ENCODE assay signal across 11 cellular contexts in genomic region chr2:161078211-161078539, GRCh38.
DNase-seq lines count a peak whose midpoint lies in the region; ATAC-seq, FAIRE-seq and TF ChIP-seq lines count a peak whose summit lies in the region.
"Had no signal": no experiment of that assay in that cellular context is flagged by ENCODE, and none has a peak within 500 bp of the region (broad histone marks: within the 10 kb centered on the region; RNA-seq: fewer than 3 reads in every experiment).

No MANE protein-coding gene starts in this region.

- H3K36me3 ChIP-seq in heart left ventricle, result no peaks in the 10 kb centered on the region
- no peaks in the 10 kb centered on the region for H3K36me3 ChIP-seq in NT2/D1 (ENCODE audit: insufficient read depth, insufficient read length, low read length)
- no peaks in the 10 kb centered on the region for H3K36me3 ChIP-seq in endothelial cell of umbilical vein (ENCODE audit: control insufficient read depth in 2 of 2, extremely low read depth in 1 of 2, insufficient read depth in 2 of 2, low read length in 2 of 2)
- H3K36me3 ChIP-seq in thymus (ENCODE audit: control insufficient read depth, insufficient read depth), result no peaks in the 10 kb centered on the region
- H3K36me3 ChIP-seq: neural progenitor cell had no signal

- H3K4me3 ChIP-seq in heart left ventricle, result no peak overlapping the region
- H3K4me3 ChIP-seq in NT2/D1 (ENCODE audit: insufficient read length, low read depth), result no peak overlapping the region
- no peak overlapping the region for H3K4me3 ChIP-seq in endothelial cell of umbilical vein (replicated peaks in 1 of 3; ENCODE audit: insufficient read depth in 1 of 3, low read depth in 1 of 3, low read length in 3 of 3)
- H3K4me3 ChIP-seq in thymus (ENCODE audit: low read length), result no peak overlapping the region
- H3K4me3 ChIP-seq: body of pancreas, neural progenitor cell had no signal

- peak overlapping the region; percentile 64 for H2AFZ ChIP-seq in endothelial cell of umbilical vein (ENCODE audit: low read depth, low read length)
- H2AFZ ChIP-seq: neural progenitor cell had no signal

- TF ChIP-seq CTCF in heart left ventricle (IDR thresholded peaks at IDR 0.05), result no peak
- TF ChIP-seq CTCF in endothelial cell of umbilical vein (IDR thresholded peaks at IDR 0.05; ENCODE audit: extremely low read depth in 1 of 2, insufficient read depth in 1 of 2, low read depth in 1 of 2, low read length in 2 of 2), result no peak
- no peak for TF ChIP-seq CTCF in GM10266 (IDR thresholded peaks at IDR 0.05; ENCODE audit: control insufficient read depth, insufficient read depth, low read depth, missing control alignments)

- H3K9me1 ChIP-seq in endothelial cell of umbilical vein (replicated peaks; ENCODE audit: control insufficient read depth, extremely low read depth, insufficient read depth, low read length), result no peaks in the 10 kb centered on the region

- no peaks in the 10 kb centered on the region for H3K27me3 ChIP-seq in heart left ventricle
- no peaks in the 10 kb centered on the region for H3K27me3 ChIP-seq in NT2/D1 (ENCODE audit: insufficient read depth, insufficient read length)
- no peaks in the 10 kb centered on the region for H3K27me3 ChIP-seq in endothelial cell of umbilical vein (ENCODE audit: control insufficient read depth in 2 of 2, insufficient read depth in 2 of 2, low read length in 2 of 2)
- H3K27me3 ChIP-seq in thymus (ENCODE audit: control insufficient read depth, insufficient read depth), result no peaks in the 10 kb centered on the region
- H3K27me3 ChIP-seq: body of pancreas, neural progenitor cell had no signal

- intact Hi-C loops in heart left ventricle (cut with DNase I) (no loop called here), Right ventricle myocardium inferior (cut with DNase I) (no loop called here), endothelial cell of umbilical vein (cut with micrococcal nuclease) (loop anchor here (5.0 to 10.0 kb wide), 3 partner anchors 663 to 871 kb away; no protein-coding TSS in a partner anchor)

- H4K20me1 ChIP-seq in endothelial cell of umbilical vein (replicated peaks; ENCODE audit: control insufficient read depth, extremely low read depth, insufficient read depth, low read length), result no peaks in the 10 kb centered on the region

- no peaks in the 10 kb centered on the region for H3K79me2 ChIP-seq in endothelial cell of umbilical vein (ENCODE audit: control insufficient read depth, insufficient read depth, low read length)

- H3K9ac ChIP-seq in NT2/D1 (ENCODE audit: insufficient read length, low read depth), result no peak overlapping the region
- peak overlapping the region; percentile 87 for H3K9ac ChIP-seq in endothelial cell of umbilical vein (replicated peaks; ENCODE audit: extremely low read depth, insufficient read depth, low read length)
- H3K9ac ChIP-seq: neural progenitor cell had no signal

- DNase-seq in heart left ventricle (no peak), Right ventricle myocardium inferior (ENCODE audit: missing footprints) (no peak), NT2/D1 (ENCODE audit: low read depth, low spot score) (peak; percentile 22), endothelial cell of umbilical vein (ENCODE audit: low read depth, low spot score) (no peak), GM10266 (ENCODE audit: extremely low spot score) (no peak), DMS153 (lab: John Stamatoyannopoulos, UW) (no peak), amniotic stem cell (lab: John Stamatoyannopoulos, UW) (no peak)
- DNase-seq: NCI-H510A treated with DMSO at 0.1 percent for 48 hours had no signal

- no peak for ATAC-seq in heart left ventricle
- ATAC-seq in Right ventricle myocardium inferior, result no peak
- ATAC-seq: body of pancreas had no signal

- H3K9me3 ChIP-seq in heart left ventricle (no peaks in the 10 kb centered on the region), NT2/D1 (ENCODE audit: insufficient read depth, low read length) (no peaks in the 10 kb centered on the region; the same call in 1 of the 2 replicates), endothelial cell of umbilical vein (replicated peaks; ENCODE audit: control insufficient read depth, insufficient read depth, low read length) (no peaks in the 10 kb centered on the region), thymus (ENCODE audit: control insufficient read depth) (no peaks in the 10 kb centered on the region)
- H3K9me3 ChIP-seq: body of pancreas had no signal

- POLR2A ChIA-PET in endothelial cell of umbilical vein (lab: Charles Lee), result no interaction called here

- BruUV-seq in endothelial cell of umbilical vein (replicated peaks; lab: Mats Ljungman, UMichigan), result TSS peak; percentile 79

- H3K4me1 ChIP-seq in heart left ventricle (peaks cover 0 to 29% (median 10%) of the 10 kb centered on the region in 12 donors), NT2/D1 (ENCODE audit: insufficient read depth, insufficient read length) (no peaks in the 10 kb centered on the region), endothelial cell of umbilical vein (ENCODE audit: control insufficient read depth, extremely low read depth, insufficient read depth, low read length) (peaks cover 37% of the 10 kb centered on the region), thymus (ENCODE audit: control insufficient read depth, insufficient read depth, low read length) (peaks cover 18% of the 10 kb centered on the region)
- H3K4me1 ChIP-seq: body of pancreas had no signal

- TF ChIP-seq POLR2A in heart left ventricle (IDR thresholded peaks at IDR 0.05), result no peak
- no peak for TF ChIP-seq POLR2A in endothelial cell of umbilical vein (IDR thresholded peaks at IDR 0.05; ENCODE audit: low read depth, low read length)

- H3K4me2 ChIP-seq in endothelial cell of umbilical vein (ENCODE audit: insufficient read depth, low read length), result peak overlapping the region; percentile 67
- H3K4me2 ChIP-seq: neural progenitor cell had no signal

- FAIRE-seq in endothelial cell of umbilical vein (lab: Jason Lieb, UNC), result no peak

- WGBS in heart left ventricle, 4 donors, result 66 to 84% (median 77%) methylated on average over 2 of the region's 2 CpGs
- WGBS in thymus, result 3% methylated on average over 2 of the region's 2 CpGs

- H3K27ac ChIP-seq in heart left ventricle (peak overlapping the region in 8 of 12 donors; percentile 15 to 85 (median 60)), endothelial cell of umbilical vein (ENCODE audit: insufficient read depth, low read depth, low read length) (peak overlapping the region; percentile 99), thymus (ENCODE audit: low read depth) (peak overlapping the region; percentile 25)
- H3K27ac ChIP-seq: neural progenitor cell had no signal

- dilution Hi-C loops in endothelial cell of umbilical vein (cut with MboI; ENCODE audit: extremely low pct_ligation_motif_present, low sequenced_read_pairs), result no loop called here

- CTCF ChIA-PET in endothelial cell of umbilical vein (lab: Charles Lee), result no interaction called here

TF ChIP-seq in endothelial cell of umbilical vein, 7 proteins besides CTCF, POLR2A, EP300 and RAD21:
- no peak for TF ChIP-seq MAX (IDR thresholded peaks at IDR 0.05; ENCODE audit: insufficient read depth, insufficient read length)
- no peak for TF ChIP-seq JUN (IDR thresholded peaks at IDR 0.05; ENCODE audit: borderline replicate concordance, insufficient read depth, insufficient read length, low read depth)
- TF ChIP-seq EZH2 (IDR thresholded peaks at IDR 0.05; ENCODE audit: borderline replicate concordance, low read depth, low read length, severe bottlenecking), result no peak
- TF ChIP-seq GATA2 (IDR thresholded peaks at IDR 0.05; ENCODE audit: insufficient read depth, insufficient read length, low read depth, low read length), result no peak
- no peak for TF ChIP-seq MYC (IDR thresholded peaks at IDR 0.05; ENCODE audit: low read depth, low read length)
- no peak for TF ChIP-seq POLR2AphosphoS5 (IDR thresholded peaks at IDR 0.05; ENCODE audit: insufficient read depth, low read depth, low read length)
- TF ChIP-seq FOS (IDR thresholded peaks at IDR 0.05; ENCODE audit: borderline replicate concordance, insufficient read depth, low read length), result no peak

Comparison
In these comparisons a context has a peak if more than half of its experiments do, and no peak if none do; other contexts are left out.
1. H3K27ac ChIP-seq: peak in every context shown above with its lines; median percentile 99 in endothelial cell of umbilical vein; 60 in heart left ventricle; 25 in thymus.